Comparison of ENCODE assay signal across 8 cellular contexts in genomic region chr11:57667065-57667714, GRCh38. TPM values are rescaled to one million over a fixed set of nuclear protein-coding genes. Genes with fewer than 3 reads are reported as not detected.
DNase-seq lines count a peak whose midpoint lies in the region; ATAC-seq and TF ChIP-seq lines count a peak whose summit lies in the region.

No MANE protein-coding gene starts in this region.

- H3K4me3 ChIP-seq in left lung = peak overlapping the region; percentile 92 to 99

- peaks cover 33% of the 10 kb centered on the region for H3K4me1 Mint-ChIP-seq in dendritic cell treated with granulocyte-macrophage colony-stimulating factor and Interleukin-4, amounts not matched to agents 40 ng/mL and 50 ng/mL, for 4 days (ENCODE audit: low read depth)

- H3K27me3 Mint-ChIP-seq in dendritic cell treated with granulocyte-macrophage colony-stimulating factor and Interleukin-4, amounts not matched to agents 40 ng/mL and 50 ng/mL, for 4 days = no peaks in the 10 kb centered on the region

- peak overlapping the region; percentile 97 for H3K27ac ChIP-seq in C4-2B
- peak overlapping the region; percentile 98 to 99 for H3K27ac ChIP-seq in left lung

- peaks cover 46% of the 10 kb centered on the region for H3K36me3 Mint-ChIP-seq in dendritic cell treated with granulocyte-macrophage colony-stimulating factor and Interleukin-4, amounts not matched to agents 40 ng/mL and 50 ng/mL, for 4 days (ENCODE audit: low read depth)

- intact Hi-C loops in dendritic cell treated with granulocyte-macrophage colony-stimulating factor and Interleukin-4, amounts not matched to agents 40 ng/mL and 50 ng/mL, for 4 days (cut with micrococcal nuclease) = loop anchor here (1.0 to 10.0 kb wide), 4 partner anchors 10 to 912 kb away; partner anchors contain the start of genes CLP1, MED19, TMX2 and ZFP91
- intact Hi-C loops in left lung (cut with DNase I) = no loop called here

- ATAC-seq in GM19372 (IDR thresholded peaks at IDR 0.05; ENCODE audit: low read depth, unreplicated experiment) (peak; percentile 61), HG03521 (IDR thresholded peaks at IDR 0.05; ENCODE audit: unreplicated experiment) (peak; percentile 62), left lung (peak; percentile 91)

- H3K4me3 Mint-ChIP-seq in dendritic cell treated with granulocyte-macrophage colony-stimulating factor and Interleukin-4, amounts not matched to agents 40 ng/mL and 50 ng/mL, for 4 days = peak overlapping the region; percentile 84

- TF ChIP-seq CTCF in C4-2B (conservative IDR thresholded peaks at IDR 0.05) (no peak), left lung (IDR thresholded peaks at IDR 0.05) (no peak)

- H3K9me3 ChIP-seq in left lung = no peaks in the 10 kb centered on the region

- no peaks in the 10 kb centered on the region for H3K27me3 ChIP-seq in left lung

- H3K27ac Mint-ChIP-seq in dendritic cell treated with granulocyte-macrophage colony-stimulating factor and Interleukin-4, amounts not matched to agents 40 ng/mL and 50 ng/mL, for 4 days = peak overlapping the region; percentile 97

- DNase-seq in NCI-H69 (lab: John Stamatoyannopoulos, UW) (peak; percentile 98), left lung (peak; percentile 95 to 99)
- DNase-seq in activated CD4-positive, alpha-beta T cell treated with anti-CD3 and anti-CD28 coated beads, Interleukin-2, amount 50 U/mL, for 24 hours (ENCODE audit: low read depth in 1 of 2, low spot score in 1 of 2) = peak; percentile 59 to 92
- peak; percentile 93 for DNase-seq in stimulated activated CD4-positive, alpha-beta T cell treated with anti-CD3 and anti-CD28 coated beads, Interleukin-2, amount 100 ng/mL, for 4 hours (ENCODE audit: low read depth)

- H3K36me3 ChIP-seq in left lung = peaks cover 0 to 15% of the 10 kb centered on the region in 2 donors

- H3K9me3 Mint-ChIP-seq in dendritic cell treated with granulocyte-macrophage colony-stimulating factor and Interleukin-4, amounts not matched to agents 40 ng/mL and 50 ng/mL, for 4 days = no peaks in the 10 kb centered on the region

- peaks cover 16 to 38% of the 10 kb centered on the region in 2 donors for H3K4me1 ChIP-seq in left lung

RNA-seq across cellular contexts. Expression of gene ZDHHC5, which starts 0.7 kb away (rescaled TPM):
- total RNA-seq in left lung = 10 to 100 TPM; 69.9 to 83.6 TPM

RNA-seq across cellular contexts. Expression of gene CLP1, which starts 9.6 kb away (rescaled TPM):
- total RNA-seq in left lung = 10 to 100 TPM; 10.1 to 13.1 TPM

RNA-seq across cellular contexts. Expression of gene YPEL4, which starts 17.5 kb away (rescaled TPM):
- total RNA-seq in left lung = 1 to 10 TPM; 1.2 to 2.3 TPM

RNA-seq across cellular contexts. Expression of gene MED19, which starts 44.8 kb away (rescaled TPM):
- total RNA-seq in left lung = 10 to 100 TPM; 11.0 to 11.8 TPM

RNA-seq across cellular contexts. Expression of gene TMX2, which starts 45.2 kb away (rescaled TPM):
- total RNA-seq in left lung = 10 to 100 TPM; 67.7 to 88.3 TPM

Comparison
In these comparisons a context has a peak if more than half of its experiments do, and no peak if none do; other contexts are left out.
1. Peak in every context shown above with its lines: DNase-seq, ATAC-seq, H3K4me3 ChIP-seq and H3K27ac ChIP-seq.